Comparison of ENCODE assay signal across 14 cellular contexts in genomic region chr15:57134877-57135276, GRCh38.
DNase-seq lines count a peak whose midpoint lies in the region; ATAC-seq and TF ChIP-seq lines count a peak whose summit lies in the region.
"Had no signal": no experiment of that assay in that cellular context is flagged by ENCODE, and none has a peak within 500 bp of the region (broad histone marks: within the 10 kb centered on the region; RNA-seq: fewer than 3 reads in every experiment).

No MANE protein-coding gene starts in this region.

- no peaks in the 10 kb centered on the region for H3K79me2 ChIP-seq in H9 (ENCODE audit: insufficient read depth, low read length)

- H2BK20ac ChIP-seq in H9 (ENCODE audit: low read depth, low read length, poor library complexity, severe bottlenecking): no peak overlapping the region

- ATAC-seq in stimulated activated memory B cell treated with anti-CD40 and anti-IgM and Interleukin-4, amounts not matched to agents 10 μg/mL and 1 μg/mL and 100 μg/mL, for 72 hours: no peak
- ATAC-seq in HG02678 (IDR thresholded peaks at IDR 0.05; ENCODE audit: unreplicated experiment): no peak
- ATAC-seq: activated CD4-positive, alpha-beta T cell treated with anti-CD3 and anti-CD28 coated beads for 36 hours; T-helper 17 cell had no signal

- H4K20me1 ChIP-seq in H9 (ENCODE audit: control insufficient read depth, insufficient read depth, insufficient read length): no peaks in the 10 kb centered on the region

- H3K36me3 Mint-ChIP-seq in H9 (ENCODE audit: insufficient read depth in 1 of 3, low read depth in 3 of 3): peaks cover 0 to 2% (median 0%) of the 10 kb centered on the region in 3 experiments; a peak in 1 of 7 replicates
- peaks cover 5% of the 10 kb centered on the region for H3K36me3 Mint-ChIP-seq in glutamatergic neuron (ENCODE audit: unreplicated experiment)
- H3K36me3 Mint-ChIP-seq in stimulated activated memory B cell treated with anti-CD40 and anti-IgM and Interleukin-4, amounts not matched to agents 10 μg/mL and 1 μg/mL and 100 μg/mL, for 72 hours: no peaks in the 10 kb centered on the region

- no peak for TF ChIP-seq CTCF in A673 (conservative IDR thresholded peaks at IDR 0.05; ENCODE audit: low read depth, low read length)
- no peak for TF ChIP-seq CTCF in H9 (conservative IDR thresholded peaks at IDR 0.05)
- no peak for TF ChIP-seq CTCF in glutamatergic neuron (IDR thresholded peaks at IDR 0.05; ENCODE audit: partially characterized antibody, unreplicated experiment)

- no peaks in the 10 kb centered on the region for H3K27me3 ChIP-seq in A673 (replicated peaks; ENCODE audit: insufficient read depth, low read depth, low read length, poor library complexity)
- H3K27me3 ChIP-seq in H9 (ENCODE audit: insufficient read depth, low read length): no peaks in the 10 kb centered on the region

- H2BK12ac ChIP-seq in H9 (ENCODE audit: insufficient read length, low read depth, low read length): no peak overlapping the region

- H3K9me3 Mint-ChIP-seq in H9: no peaks in the 10 kb centered on the region
- peaks cover 17% of the 10 kb centered on the region for H3K9me3 Mint-ChIP-seq in glutamatergic neuron (ENCODE audit: unreplicated experiment)
- no peaks in the 10 kb centered on the region for H3K9me3 Mint-ChIP-seq in stimulated activated memory B cell treated with anti-CD40 and anti-IgM and Interleukin-4, amounts not matched to agents 10 μg/mL and 1 μg/mL and 100 μg/mL, for 72 hours

- intact Hi-C loops in A673 (cut with micrococcal nuclease; ENCODE audit: unreplicated experiment): loop anchor here (2.0 to 5.0 kb wide), 2 partner anchors 216 to 638 kb away; partner anchors contain the start of gene TCF12

- H3K23ac ChIP-seq in H9 (ENCODE audit: insufficient read length, low read depth, low read length): no peak overlapping the region

- no peak overlapping the region; a peak in 1 of 5 replicates for H3K4me3 Mint-ChIP-seq in H9
- peak overlapping the region; percentile 82 for H3K4me3 Mint-ChIP-seq in glutamatergic neuron (ENCODE audit: unreplicated experiment)
- no peak overlapping the region for H3K4me3 Mint-ChIP-seq in stimulated activated memory B cell treated with anti-CD40 and anti-IgM and Interleukin-4, amounts not matched to agents 10 μg/mL and 1 μg/mL and 100 μg/mL, for 72 hours
- H3K4me3 Mint-ChIP-seq: activated CD4-positive, alpha-beta T cell treated with anti-CD3 and anti-CD28 coated beads for 36 hours; T-helper 17 cell had no signal

- H2AFZ ChIP-seq in H9 (ENCODE audit: low read length): no peak overlapping the region

- no peak overlapping the region for H3K14ac ChIP-seq in H9 (ENCODE audit: insufficient read depth, low read length)

- no TSS peak for BruUV-seq in A673 (replicated peaks; lab: Mats Ljungman, UMichigan)

- no peaks in the 10 kb centered on the region for H3K36me3 ChIP-seq in A673 (ENCODE audit: insufficient read depth, low read length, poor library complexity, severe bottlenecking)
- H3K36me3 ChIP-seq in SK-N-MC (ENCODE audit: insufficient read depth, low read length): no peaks in the 10 kb centered on the region

- H3K27me3 Mint-ChIP-seq in H9 (ENCODE audit: low read depth): no peaks in the 10 kb centered on the region
- H3K27me3 Mint-ChIP-seq in glutamatergic neuron (ENCODE audit: unreplicated experiment): peaks cover 8% of the 10 kb centered on the region
- H3K27me3 Mint-ChIP-seq in stimulated activated memory B cell treated with anti-CD40 and anti-IgM and Interleukin-4, amounts not matched to agents 10 μg/mL and 1 μg/mL and 100 μg/mL, for 72 hours: no peaks in the 10 kb centered on the region
- H3K27me3 Mint-ChIP-seq: activated CD4-positive, alpha-beta T cell treated with anti-CD3 and anti-CD28 coated beads for 36 hours; T-helper 17 cell had no signal

- H3K4me3 ChIP-seq in A673 (ENCODE audit: low read depth, low read length, poor library complexity, severe bottlenecking) (no peak overlapping the region), SK-N-MC (peak overlapping the region; percentile 65)

- DNase-seq in A673 (ENCODE audit: low spot score): peak; percentile 91
- no peak for DNase-seq in H9
- DNase-seq in SK-N-MC (ENCODE audit: low read depth, low spot score): peak; percentile 93
- no peak for DNase-seq in glutamatergic neuron
- DNase-seq in activated naive CD4-positive, alpha-beta T cell (lab: John Stamatoyannopoulos, UW): no peak
- DNase-seq in hypothalamus (lab: John Stamatoyannopoulos, UW): no peak
- DNase-seq: activated CD4-positive, alpha-beta T cell treated with anti-CD3 and anti-CD28 coated beads for 36 hours; mammary epithelial cell; NCI-H510A treated with DMSO at 0.1 percent for 48 hours; occipital lobe; RPMI8226; T-helper 17 cell had no signal

- H4K91ac ChIP-seq in H9 (ENCODE audit: insufficient read length, low read depth, low read length): no peak overlapping the region

- H3K27ac ChIP-seq in A673 (ENCODE audit: low read depth, low read length, poor library complexity, severe bottlenecking): peak overlapping the region; percentile 52
- H3K27ac ChIP-seq in H9 (ENCODE audit: insufficient read length, low read depth, low read length): no peak overlapping the region
- H3K27ac ChIP-seq in SK-N-MC: peak overlapping the region; percentile 96

- H3K9me3 ChIP-seq in A673 (ENCODE audit: low read depth, low read length, poor library complexity, severe bottlenecking): no peaks in the 10 kb centered on the region
- no peaks in the 10 kb centered on the region for H3K9me3 ChIP-seq in H9 (ENCODE audit: control insufficient read depth, low read depth, low read length)
- no peaks in the 10 kb centered on the region for H3K9me3 ChIP-seq in SK-N-MC (ENCODE audit: low read depth, low read length)

- no peak overlapping the region for H4K5ac ChIP-seq in H9 (ENCODE audit: insufficient read length, low read depth, low read length)

- no peak overlapping the region for H2AK5ac ChIP-seq in H9 (ENCODE audit: insufficient read length, low read length)

- H3K4me2 ChIP-seq in H9 (ENCODE audit: insufficient read depth, insufficient read length, low read length): peak overlapping the region; percentile 25

- H3K9ac ChIP-seq in H9 (ENCODE audit: extremely low read depth, insufficient read length, low read length): no peak overlapping the region
- no peak overlapping the region for H3K9ac ChIP-seq in SK-N-MC (ENCODE audit: insufficient read length)

- H3T11ph ChIP-seq in H9 (ENCODE audit: low read length): no peak overlapping the region

- H3K27ac Mint-ChIP-seq in H9 (peak overlapping the region in 1 of 3 experiments; percentile 91; a peak in 2 of 7 replicates), glutamatergic neuron (ENCODE audit: unreplicated experiment) (peak overlapping the region; percentile 98)
- no peak overlapping the region for H3K27ac Mint-ChIP-seq in stimulated activated memory B cell treated with anti-CD40 and anti-IgM and Interleukin-4, amounts not matched to agents 10 μg/mL and 1 μg/mL and 100 μg/mL, for 72 hours
- H3K27ac Mint-ChIP-seq: activated CD4-positive, alpha-beta T cell treated with anti-CD3 and anti-CD28 coated beads for 36 hours had no signal

- H3K79me1 ChIP-seq in H9 (ENCODE audit: insufficient read depth, low read depth, low read length, poor library complexity, severe bottlenecking): peaks cover 2% of the 10 kb centered on the region

- peaks cover 64% of the 10 kb centered on the region for H3K4me1 ChIP-seq in A673 (ENCODE audit: insufficient read depth, low read length, poor library complexity, severe bottlenecking)
- peaks cover 11% of the 10 kb centered on the region for H3K4me1 ChIP-seq in H9 (ENCODE audit: insufficient read depth, low read length)

- no peak overlapping the region for H2BK120ac ChIP-seq in H9 (ENCODE audit: low read depth, low read length, poor library complexity, severe bottlenecking)

- POLR2A ChIA-PET in A673 (lab: Charles Lee; ENCODE audit: low non-redundant PET): interaction anchor here (0.5 to 0.7 kb wide), 3 partner anchors 11 to 1097 kb away, joined by 3 to 5 read pairs (median 5); no protein-coding TSS in a partner anchor

- CTCF ChIA-PET in A673 (lab: Charles Lee): interaction anchor here (0.9 kb wide), 1 partner anchor 392 kb away, joined by 7 read pairs; no protein-coding TSS in a partner anchor

- H2BK5ac ChIP-seq in H9 (ENCODE audit: insufficient read length, low read length): no peak overlapping the region

- H3K4ac ChIP-seq in H9 (ENCODE audit: low read depth, low read length): no peak overlapping the region

- H3K23me2 ChIP-seq in H9 (ENCODE audit: insufficient read length, low read depth, low read length, poor library complexity, severe bottlenecking): no peaks in the 10 kb centered on the region

- no peak overlapping the region for H3K18ac ChIP-seq in H9 (ENCODE audit: insufficient read length, low read depth, low read length)

- H3K56ac ChIP-seq in H9 (ENCODE audit: insufficient read length, low read depth, low read length): no peak overlapping the region

- peaks cover 43 to 46% of the 10 kb centered on the region in 2 experiments for H3K4me1 Mint-ChIP-seq in H9
- H3K4me1 Mint-ChIP-seq in glutamatergic neuron (ENCODE audit: low read depth, unreplicated experiment): peaks cover 69% of the 10 kb centered on the region
- peaks cover 20% of the 10 kb centered on the region for H3K4me1 Mint-ChIP-seq in stimulated activated memory B cell treated with anti-CD40 and anti-IgM and Interleukin-4, amounts not matched to agents 10 μg/mL and 1 μg/mL and 100 μg/mL, for 72 hours

- H4K8ac ChIP-seq in H9 (replicated peaks; ENCODE audit: insufficient read length, low read depth, low read length): no peak overlapping the region

- H2BK15ac ChIP-seq in H9 (ENCODE audit: low read depth, low read length): no peak overlapping the region

Comparison
In these comparisons a context has a peak if more than half of its experiments do, and no peak if none do; other contexts are left out.
1. DNase-seq: peak in A673 (single experiment) and SK-N-MC (single experiment); none in H9 (single experiment), glutamatergic neuron (single experiment), activated naive CD4-positive, alpha-beta T cell (0 of 4) and hypothalamus (0 of 51).